8 cellular contexts compared by ENCODE assay signal in the genomic region with DNA sequence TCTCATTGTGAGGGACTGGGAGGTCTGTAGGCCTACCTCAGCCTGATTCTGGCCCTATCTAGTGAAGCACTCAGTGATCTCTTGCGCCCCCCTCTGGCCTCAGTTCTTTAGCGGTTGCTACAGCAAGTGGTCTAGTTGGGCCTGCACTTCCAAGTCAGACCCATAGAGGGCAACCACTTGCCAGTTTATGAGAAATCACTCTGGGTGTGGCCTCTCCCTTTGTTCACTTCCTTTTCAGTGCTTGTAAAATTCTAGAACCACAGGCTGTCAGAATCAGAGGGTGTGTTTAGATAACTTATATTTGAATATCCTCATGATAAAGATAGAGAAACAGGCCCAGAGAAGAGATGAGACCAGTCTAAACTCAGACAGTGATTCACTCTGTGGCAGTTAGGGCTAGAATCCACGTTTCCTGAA.
A peak's percentile ranks its signal among the peaks of the same experiment; 100 is the strongest.
DNase-seq lines count a peak whose midpoint lies in the region; ATAC-seq and TF ChIP-seq lines count a peak whose summit lies in the region.

No MANE protein-coding gene starts in this region.

- in situ Hi-C loops in ACHN (cut with HindIII; ENCODE audit: low pct_ligation_motif_present, low pct_unique_long_range_greater_than_20kb, low sequenced_read_pairs): no loop called here

- peak; percentile 80 for DNase-seq in ACHN
- peak; percentile 21 for DNase-seq in NCI-H2227 treated with DMSO at 0.1 percent for 48 hours (lab: John Stamatoyannopoulos, UW)
- DNase-seq in activated CD4-positive, CD25-positive, alpha-beta regulatory T cell (lab: John Stamatoyannopoulos, UW): peak; percentile 60 to 87 (median 73)
- peak; percentile 89 for DNase-seq in central memory CD4-positive, alpha-beta T cell
- DNase-seq in kidney epithelial cell (ENCODE audit: low read depth): peak; percentile 60
- peak; percentile 83 to 97 for DNase-seq in stimulated activated CD4-positive, alpha-beta T cell treated with anti-CD3 and anti-CD28 coated beads, Interleukin-15, amount 100 ng/mL, for 48 hours (ENCODE audit: low read depth in 2 of 2)

- ATAC-seq in GM18867 (IDR thresholded peaks at IDR 0.05; ENCODE audit: unreplicated experiment): peak; percentile 83
- peak; percentile 61 for ATAC-seq in HG03103 (IDR thresholded peaks at IDR 0.05; ENCODE audit: low read depth, unreplicated experiment)

- H3K36me3 ChIP-seq in kidney epithelial cell (ENCODE audit: control insufficient read depth, insufficient read depth, low read length): no peaks in the 10 kb centered on the region

- no peak overlapping the region for H3K4me3 ChIP-seq in kidney epithelial cell (ENCODE audit: low read depth, low read length)

- peak; percentile 95 for TF ChIP-seq CTCF in kidney epithelial cell (IDR thresholded peaks at IDR 0.05; ENCODE audit: insufficient read depth, low read length, poor library complexity, severe bottlenecking)

- H3K27me3 ChIP-seq in kidney epithelial cell (ENCODE audit: control insufficient read depth, insufficient read depth, low read length): peaks cover 2% of the 10 kb centered on the region

Comparison
In these comparisons a context has a peak if more than half of its experiments do, and no peak if none do; other contexts are left out.
1. DNase-seq: peak in every context shown above with its lines; median percentile 90 in stimulated activated CD4-positive, alpha-beta T cell treated with anti-CD3 and anti-CD28 coated beads, Interleukin-15, amount 100 ng/mL, for 48 hours; 89 in central memory CD4-positive, alpha-beta T cell; 80 in ACHN; 73 in activated CD4-positive, CD25-positive, alpha-beta regulatory T cell; 60 in kidney epithelial cell; 21 in NCI-H2227 treated with DMSO at 0.1 percent for 48 hours.